15 cellular contexts compared by ENCODE assay signal in the genomic region with DNA sequence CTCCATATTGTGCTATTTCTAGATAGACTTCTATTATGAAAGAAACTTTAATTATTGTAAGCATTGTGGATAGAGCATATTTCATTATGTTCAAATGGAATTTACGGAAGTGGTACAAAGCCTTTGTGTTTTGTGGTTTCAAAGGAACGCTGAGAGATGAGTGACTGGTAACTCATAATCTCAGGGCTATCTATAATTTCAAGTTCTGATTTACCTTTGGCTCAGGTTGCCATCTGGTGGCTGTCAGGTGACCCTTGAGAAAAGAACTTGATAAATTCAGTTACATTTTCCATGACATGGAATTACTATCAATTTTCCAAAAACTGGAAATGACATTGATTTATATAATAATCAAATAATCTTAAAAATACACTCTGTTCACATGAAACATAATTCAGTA. TPM values are rescaled to one million over a fixed set of nuclear protein-coding genes. Genes with fewer than 3 reads are reported as not detected.
DNase-seq lines count a peak whose midpoint lies in the region; ATAC-seq, FAIRE-seq and TF ChIP-seq lines count a peak whose summit lies in the region.
"Had no signal": no experiment of that assay in that cellular context is flagged by ENCODE, and none has a peak within 500 bp of the region (broad histone marks: within the 10 kb centered on the region; RNA-seq: fewer than 3 reads in every experiment).

No MANE protein-coding gene starts in this region.

- no peak overlapping the region for H3K4me3 ChIP-seq in brain microvascular endothelial cell (ENCODE audit: low read depth, low read length)
- H3K4me3 ChIP-seq: cardiac muscle cell, upper lobe of left lung had no signal

- no peaks in the 10 kb centered on the region for H3K27me3 ChIP-seq in brain microvascular endothelial cell (replicated peaks)
- H3K27me3 ChIP-seq: cardiac muscle cell, upper lobe of left lung had no signal

- H3K36me3 ChIP-seq in brain microvascular endothelial cell (replicated peaks): no peaks in the 10 kb centered on the region
- H3K36me3 ChIP-seq: cardiac muscle cell, upper lobe of left lung had no signal

- no peak overlapping the region for H3K27ac ChIP-seq in brain microvascular endothelial cell
- H3K27ac ChIP-seq: cardiac muscle cell, upper lobe of left lung had no signal

- ATAC-seq in HG03354 (IDR thresholded peaks at IDR 0.05; ENCODE audit: poor library complexity, severe bottlenecking, unreplicated experiment) (no peak), GM21717 (IDR thresholded peaks at IDR 0.05; ENCODE audit: unreplicated experiment) (no peak)
- ATAC-seq: naive thymus-derived CD8-positive, alpha-beta T cell had no signal

- peak; percentile 31 for TF ChIP-seq CTCF in brain microvascular endothelial cell (IDR thresholded peaks at IDR 0.05; ENCODE audit: low read depth, low read length, missing control alignments)

- no peak for FAIRE-seq in GM12891 (lab: Jason Lieb, UNC)
- FAIRE-seq: islet of Langerhans had no signal

- TF ChIP-seq POLR2A in GM12891 (IDR thresholded peaks at IDR 0.05; ENCODE audit: low read depth, low read length): no peak

- in situ Hi-C loops in brain microvascular endothelial cell (cut with HindIII; ENCODE audit: low pct_ligation_motif_present, low sequenced_read_pairs): no loop called here

- DNase-seq in COR-L47 (lab: John Stamatoyannopoulos, UW) (peak; percentile 44), GM12891 (ENCODE audit: insufficient read length, low spot score) (no peak), NCI-H146 treated with DMSO at 0.1 percent for 48 hours (lab: John Stamatoyannopoulos, UW; ENCODE audit: unreplicated experiment) (peak; percentile 40), brain microvascular endothelial cell (no peak), amygdala (lab: John Stamatoyannopoulos, UW) (no peak)
- DNase-seq in NK-92 treated with Interleukin-12 subunit alpha and Interleukin-12 subunit beta, amount 100 ng/mL, for 24 hours (lab: John Stamatoyannopoulos, UW): no peak
- DNase-seq: CD8-positive, alpha-beta memory T cell; IMR-90; naive thymus-derived CD8-positive, alpha-beta T cell; small intestine; upper lobe of left lung had no signal

TF ChIP-seq in GM12891, 5 proteins besides CTCF, POLR2A, EP300 and RAD21:
- TF ChIP-seq POU2F2 (IDR thresholded peaks at IDR 0.05; ENCODE audit: low read depth, low read length) (no peak), SPI1 (IDR thresholded peaks at IDR 0.05; ENCODE audit: low read depth, low read length) (peak; percentile 41)

RNA-seq across cellular contexts. Expression of gene NTNG1, which starts 12.2 kb away (rescaled TPM):
- 5.3 TPM for polyA plus RNA-seq in GM12891 (2012; ENCODE audit: low read depth, missing spikeins)
- polyA plus RNA-seq: cardiac muscle cell; CD8-positive, alpha-beta memory T cell; naive thymus-derived CD8-positive, alpha-beta T cell had no signal

Comparison
In these comparisons a context has a peak if more than half of its experiments do, and no peak if none do; other contexts are left out.
1. DNase-seq: peak in COR-L47 (single experiment) and NCI-H146 treated with DMSO at 0.1 percent for 48 hours (single experiment); none in GM12891 (single experiment), brain microvascular endothelial cell (single experiment), NK-92 treated with Interleukin-12 subunit alpha and Interleukin-12 subunit beta, amount 100 ng/mL, for 24 hours (single experiment) and amygdala (0 of 56).